Comparison of ENCODE assay signal across 16 cellular contexts in the genomic region with DNA sequence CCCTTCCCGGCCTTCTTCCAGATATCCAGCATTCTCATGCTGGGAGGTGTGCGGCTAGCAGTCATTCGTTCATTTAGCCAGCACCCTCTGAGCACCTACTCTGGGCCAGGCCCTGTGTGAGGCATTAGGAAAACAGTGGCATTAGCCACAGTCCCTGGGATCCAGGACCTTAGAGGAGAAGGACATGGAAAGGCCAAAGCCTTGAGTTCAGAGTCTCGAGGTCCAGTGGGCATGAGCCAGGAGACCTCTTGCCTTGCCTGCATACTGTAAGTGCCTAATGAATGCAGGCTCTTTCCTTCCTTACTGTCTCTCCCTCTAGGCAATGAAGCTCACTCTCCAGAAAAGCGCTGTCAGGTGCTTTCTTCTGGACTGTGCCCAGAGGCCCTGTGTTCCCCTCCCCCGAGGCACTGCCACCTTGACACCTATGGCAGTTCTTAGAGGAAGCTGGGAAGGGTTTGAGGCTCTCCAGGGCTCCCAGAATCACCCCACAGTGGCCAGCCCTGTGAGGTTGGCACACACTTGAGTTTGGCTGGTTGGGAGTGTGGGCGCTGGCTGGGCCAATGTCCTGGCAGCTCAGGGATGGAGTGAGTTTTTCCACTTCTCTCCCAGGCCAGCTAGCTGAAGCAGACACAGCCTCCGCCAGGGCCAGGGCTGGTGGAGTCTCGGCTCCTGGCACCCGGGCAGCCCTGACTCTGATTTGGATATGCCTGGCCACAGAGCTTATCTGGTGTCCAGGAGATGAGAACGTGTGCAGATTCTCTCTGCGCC. TPM values are rescaled to one million over a fixed set of nuclear protein-coding genes. Genes with fewer than 3 reads are reported as not detected.
DNase-seq lines count a peak whose midpoint lies in the region; ATAC-seq and TF ChIP-seq lines count a peak whose summit lies in the region.
"Had no signal": no experiment of that assay in that cellular context is flagged by ENCODE, and none has a peak within 500 bp of the region (broad histone marks: within the 10 kb centered on the region; RNA-seq: fewer than 3 reads in every experiment).

No MANE protein-coding gene starts in this region.

- peak overlapping the region; percentile 26 for H3K4me2 ChIP-seq in fibroblast of lung (ENCODE audit: extremely low read depth, insufficient read depth, low read length)
- H3K4me2 ChIP-seq: A549 had no signal

- H3K4me3 Mint-ChIP-seq in activated T-helper 1 cell treated with anti-CD3 and anti-CD28 coated beads, Interleukin-12 subunit alpha, Interleukin-12 subunit beta, Interleukin-2, Interleukin-4 antibody, amounts not matched to agents 30 ng/mL and 10 ng/mL and 1 ng/mL, durations not matched to agents 14 hours and 24 hours and 36 hours, result no peak overlapping the region

- no peaks in the 10 kb centered on the region for H3K36me3 Mint-ChIP-seq in activated T-helper 1 cell treated with anti-CD3 and anti-CD28 coated beads, Interleukin-12 subunit alpha, Interleukin-12 subunit beta, Interleukin-2, Interleukin-4 antibody, amounts not matched to agents 30 ng/mL and 10 ng/mL and 1 ng/mL, durations not matched to agents 14 hours and 24 hours and 36 hours (ENCODE audit: low read depth)

- H3K79me2 ChIP-seq in fibroblast of lung (ENCODE audit: control insufficient read depth, insufficient read depth, low read length), result peaks cover 95% of the 10 kb centered on the region

- no peak overlapping the region for H3K27ac ChIP-seq in fibroblast of lung (ENCODE audit: insufficient read depth, low read length)
- H3K27ac ChIP-seq: C4-2B, right lobe of liver had no signal

- H3K4me1 ChIP-seq in fibroblast of lung (ENCODE audit: control insufficient read depth, extremely low read depth, insufficient read depth, low read length), result peaks cover 42% of the 10 kb centered on the region

- intact Hi-C loops in Right ventricle myocardium superior (cut with DNase I) (no loop called here), cardiac septum (cut with DNase I) (loop anchor here (10.0 kb wide), 1 partner anchor 51 kb away; no protein-coding TSS in a partner anchor), posterior vena cava (cut with DNase I) (loop anchor here in 1 of 2 donors (5.0 kb wide), 1 partner anchor 88 kb away; no protein-coding TSS in a partner anchor)
- intact Hi-C loops in activated T-helper 1 cell treated with anti-CD3 and anti-CD28 coated beads, Interleukin-12 subunit alpha, Interleukin-12 subunit beta, Interleukin-2, Interleukin-4 antibody, amounts not matched to agents 30 ng/mL and 10 ng/mL and 1 ng/mL, durations not matched to agents 14 hours and 24 hours and 36 hours (cut with micrococcal nuclease), result no loop called here

- H2AFZ ChIP-seq in fibroblast of lung (ENCODE audit: low read length), result no peak overlapping the region

- no peak overlapping the region for H3K4me3 ChIP-seq in fibroblast of lung (replicated peaks in 1 of 4; ENCODE audit: control extremely low read depth in 1 of 4, insufficient read depth in 1 of 4, low read depth in 3 of 4, low read length in 4 of 4)
- H3K4me3 ChIP-seq: A549, right lobe of liver had no signal

- H3K4me1 Mint-ChIP-seq in activated T-helper 1 cell treated with anti-CD3 and anti-CD28 coated beads, Interleukin-12 subunit alpha, Interleukin-12 subunit beta, Interleukin-2, Interleukin-4 antibody, amounts not matched to agents 30 ng/mL and 10 ng/mL and 1 ng/mL, durations not matched to agents 14 hours and 24 hours and 36 hours (ENCODE audit: low read depth), result peaks cover 21% of the 10 kb centered on the region

- no peaks in the 10 kb centered on the region for H3K27me3 ChIP-seq in fibroblast of lung (ENCODE audit: control insufficient read depth, insufficient read depth, low read length)
- H3K27me3 ChIP-seq: right lobe of liver had no signal

- no peaks in the 10 kb centered on the region for H3K9me3 Mint-ChIP-seq in activated T-helper 1 cell treated with anti-CD3 and anti-CD28 coated beads, Interleukin-12 subunit alpha, Interleukin-12 subunit beta, Interleukin-2, Interleukin-4 antibody, amounts not matched to agents 30 ng/mL and 10 ng/mL and 1 ng/mL, durations not matched to agents 14 hours and 24 hours and 36 hours

- no peak for TF ChIP-seq CTCF in fibroblast of lung (conservative IDR thresholded peaks at IDR 0.05 in 1 of 2, IDR thresholded peaks at IDR 0.05 in 1 of 2; ENCODE audit: low read depth in 1 of 2, low read length in 2 of 2)

- no peaks in the 10 kb centered on the region for H3K36me3 ChIP-seq in fibroblast of lung (ENCODE audit: control insufficient read depth, insufficient read depth, low read length)
- H3K36me3 ChIP-seq: right lobe of liver had no signal

- no peak overlapping the region for H3K9ac ChIP-seq in fibroblast of lung (ENCODE audit: insufficient read depth, low read length)

- ATAC-seq in Right ventricle myocardium superior (ENCODE audit: poor library complexity), result peak; percentile 8
- ATAC-seq: A549, right lobe of liver had no signal

- H4K20me1 ChIP-seq in fibroblast of lung (ENCODE audit: control insufficient read depth, extremely low read depth, insufficient read depth, low read length), result no peaks in the 10 kb centered on the region

- H3K9me3 ChIP-seq in fibroblast of lung (ENCODE audit: control insufficient read depth, insufficient read depth, low read depth, low read length), result no peaks in the 10 kb centered on the region
- H3K9me3 ChIP-seq: A549, right lobe of liver had no signal

- H3K27ac Mint-ChIP-seq in activated T-helper 1 cell treated with anti-CD3 and anti-CD28 coated beads, Interleukin-12 subunit alpha, Interleukin-12 subunit beta, Interleukin-2, Interleukin-4 antibody, amounts not matched to agents 30 ng/mL and 10 ng/mL and 1 ng/mL, durations not matched to agents 14 hours and 24 hours and 36 hours, result no peak overlapping the region

- peaks cover 23% of the 10 kb centered on the region for H3K27me3 Mint-ChIP-seq in activated T-helper 1 cell treated with anti-CD3 and anti-CD28 coated beads, Interleukin-12 subunit alpha, Interleukin-12 subunit beta, Interleukin-2, Interleukin-4 antibody, amounts not matched to agents 30 ng/mL and 10 ng/mL and 1 ng/mL, durations not matched to agents 14 hours and 24 hours and 36 hours (ENCODE audit: insufficient read depth)

- DNase-seq in Right ventricle myocardium superior (no peak), cardiac septum (ENCODE audit: low spot score) (no peak), fibroblast of lung (ENCODE audit: low read depth in 2 of 2) (no peak), posterior vena cava (ENCODE audit: low spot score) (peak; percentile 66), NCI-H510A (lab: John Stamatoyannopoulos, UW) (no peak), DMS153 (lab: John Stamatoyannopoulos, UW) (no peak)
- DNase-seq in activated CD4-positive, alpha-beta T cell treated with anti-CD3 and anti-CD28 coated beads for 1 hour, result no peak
- no peak for DNase-seq in activated T-helper 1 cell treated with anti-CD3 and anti-CD28 coated beads, Interleukin-12 subunit alpha, Interleukin-12 subunit beta, Interleukin-2, Interleukin-4 antibody, amounts not matched to agents 30 ng/mL and 10 ng/mL and 1 ng/mL, durations not matched to agents 14 hours and 24 hours and 36 hours (ENCODE audit: low spot score)
- DNase-seq: activated CD4-positive, alpha-beta T cell treated with anti-CD3 and anti-CD28 coated beads for 4 hours; activated CD8-positive, alpha-beta memory T cell treated with anti-CD3 and anti-CD28 coated beads, Interleukin-2, amount 50 U/mL, for 4 hours; activated gamma-delta T cell treated with Interleukin-2 at 50 U/mL for 16 hours; amniotic stem cell; stimulated activated CD4-positive, alpha-beta T cell treated with anti-CD3 and anti-CD28 coated beads, Interleukin-2, amount 100 ng/mL, for 24 hours had no signal

RNA-seq across cellular contexts. Expression of gene CORO2B, which starts 5.3 kb away (rescaled TPM):
- total RNA-seq in Right ventricle myocardium superior, result 6.6 TPM
- total RNA-seq in cardiac septum, result 2.7 TPM
- total RNA-seq in fibroblast of lung, result 15.7 and 25.3 TPM in 2 replicates
- polyA plus RNA-seq in fibroblast of lung, result 17.5 and 70.2 TPM in 2 replicates
- 22.1 and 70.4 TPM in 2 replicates for polyA plus RNA-seq in fibroblast of lung (2012)
- 58.7 and 208 TPM in 2 replicates for polyA minus RNA-seq in fibroblast of lung (ENCODE audit: low replicate concordance)
- total RNA-seq in posterior vena cava, result 10 to 100 TPM in 1 of 2 donors, 1 to 10 TPM in 1; 7.2 to 11.7 TPM
- total RNA-seq in activated T-helper 1 cell treated with anti-CD3 and anti-CD28 coated beads, Interleukin-12 subunit alpha, Interleukin-12 subunit beta, Interleukin-2, Interleukin-4 antibody, amounts not matched to agents 30 ng/mL and 10 ng/mL and 1 ng/mL, durations not matched to agents 14 hours and 24 hours and 36 hours, result 0.10 TPM in 1 of 2 replicates, not detected in the other
